In genomic region chr1:150258275-150258666, GRCh38 we compare ENCODE assay signal across 2 cellular contexts.
TF ChIP-seq lines count a peak whose summit lies in the region.

No MANE protein-coding gene starts in this region.

TF ChIP-seq in neural cell, 6 proteins besides CTCF, POLR2A, EP300 and RAD21:
- TF ChIP-seq POLR2AphosphoS5 (IDR thresholded peaks at IDR 0.05): no peak
- no peak for TF ChIP-seq TAF1 (IDR thresholded peaks at IDR 0.05; ENCODE audit: low read depth)
- TF ChIP-seq EZH2 (IDR thresholded peaks at IDR 0.05; ENCODE audit: borderline replicate concordance, insufficient read depth, low read length, poor library complexity, severe bottlenecking): no peak
- no peak for TF ChIP-seq SMC3 (conservative IDR thresholded peaks at IDR 0.05; ENCODE audit: poor library complexity)
- no peak for TF ChIP-seq REST (IDR thresholded peaks at IDR 0.05; ENCODE audit: borderline replicate concordance)
- TF ChIP-seq MXI1 (conservative IDR thresholded peaks at IDR 0.05; ENCODE audit: poor library complexity, severe bottlenecking): no peak

TF ChIP-seq in SK-N-SH, 30 proteins besides CTCF, POLR2A, EP300 and RAD21:
- TF ChIP-seq JUND (IDR thresholded peaks at IDR 0.05) (no peak), REST (IDR thresholded peaks at IDR 0.05; ENCODE audit: low read depth, low read length) (no peak), SIN3A (IDR thresholded peaks at IDR 0.05; ENCODE audit: borderline replicate concordance, low read depth, low read length) (no peak), FOSL2 (IDR thresholded peaks at IDR 0.05; ENCODE audit: borderline replicate concordance, low read depth) (no peak), RFX5 (IDR thresholded peaks at IDR 0.05; ENCODE audit: low read length) (no peak), USF1 (IDR thresholded peaks at IDR 0.05; ENCODE audit: borderline replicate concordance, low read depth) (no peak), RXRA (IDR thresholded peaks at IDR 0.05; ENCODE audit: borderline replicate concordance, low read depth) (no peak), PBX3 (IDR thresholded peaks at IDR 0.05) (no peak), MAX (IDR thresholded peaks at IDR 0.05; ENCODE audit: low read depth) (no peak), YY1 (IDR thresholded peaks at IDR 0.05; ENCODE audit: low read depth) (no peak), IRF3 (IDR thresholded peaks at IDR 0.05; ENCODE audit: low read depth, low read length) (no peak), MXI1 (IDR thresholded peaks at IDR 0.05; ENCODE audit: low read depth, low read length) (no peak), RCOR1 (IDR thresholded peaks at IDR 0.05; ENCODE audit: low read length) (no peak), ZBTB33 (IDR thresholded peaks at IDR 0.05; ENCODE audit: borderline replicate concordance, low read depth) (no peak), NRF1 (IDR thresholded peaks at IDR 0.05; ENCODE audit: low read depth, low read length) (no peak), EZH2phosphoT487 (IDR thresholded peaks at IDR 0.05; ENCODE audit: borderline replicate concordance, low read depth) (no peak)
